11 cellular contexts compared by ENCODE assay signal in the genomic region with DNA sequence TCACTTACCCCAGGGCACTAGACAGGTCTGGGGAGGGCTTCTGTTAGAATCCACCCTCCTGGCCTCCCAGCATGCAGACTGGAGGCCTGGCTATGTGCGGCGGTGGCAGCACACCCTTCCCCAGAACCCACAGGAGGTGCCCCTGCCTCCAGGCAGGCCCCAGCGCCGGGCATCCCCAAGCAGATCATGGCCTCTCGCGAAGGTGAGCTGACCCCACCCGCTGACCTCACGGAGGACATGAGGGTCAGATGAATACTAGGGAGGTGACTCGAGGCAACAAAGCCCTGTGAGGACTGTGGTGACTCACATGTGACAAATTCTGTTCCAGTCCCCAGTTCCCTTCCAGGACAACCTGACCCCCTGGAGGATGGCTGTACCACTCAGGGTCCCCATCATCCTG. TPM values are rescaled to one million over a fixed set of nuclear protein-coding genes. Genes with fewer than 3 reads are reported as not detected.
"Had no signal": no experiment of that assay in that cellular context is flagged by ENCODE, and none has a peak within 500 bp of the region (broad histone marks: within the 10 kb centered on the region; RNA-seq: fewer than 3 reads in every experiment).

No MANE protein-coding gene starts in this region.

- H3K27ac ChIP-seq: colonic mucosa, spleen had no signal

- H3K36me3 ChIP-seq: colonic mucosa, spleen had no signal

- H3K9me3 Mint-ChIP-seq: activated T-helper 1 cell treated with anti-CD3 and anti-CD28 coated beads, Interleukin-12 subunit alpha, Interleukin-12 subunit beta, Interleukin-2, Interleukin-4 antibody, amounts not matched to agents 30 ng/mL and 10 ng/mL and 1 ng/mL, durations not matched to agents 14 hours and 24 hours and 36 hours; naive thymus-derived CD4-positive, alpha-beta T cell had no signal

- H3K9me3 ChIP-seq: colonic mucosa, spleen had no signal

- H3K27me3 Mint-ChIP-seq: naive thymus-derived CD4-positive, alpha-beta T cell had no signal

- H3K4me3 ChIP-seq: colonic mucosa, spleen had no signal

- H3K27ac Mint-ChIP-seq: naive thymus-derived CD4-positive, alpha-beta T cell had no signal

- H3K36me3 Mint-ChIP-seq: naive thymus-derived CD4-positive, alpha-beta T cell had no signal

- H3K4me3 Mint-ChIP-seq: activated T-helper 1 cell treated with anti-CD3 and anti-CD28 coated beads, Interleukin-12 subunit alpha, Interleukin-12 subunit beta, Interleukin-2, Interleukin-4 antibody, amounts not matched to agents 30 ng/mL and 10 ng/mL and 1 ng/mL, durations not matched to agents 14 hours and 24 hours and 36 hours; naive thymus-derived CD4-positive, alpha-beta T cell had no signal

- ATAC-seq: naive thymus-derived CD4-positive, alpha-beta T cell had no signal

- DNase-seq: activated naive CD4-positive, alpha-beta T cell; colonic mucosa; hippocampal formation; kidney glomerular epithelial cell; spleen had no signal

- H3K27me3 ChIP-seq: colonic mucosa, spleen had no signal

RNA-seq across cellular contexts. Expression of gene MAB21L4, which starts 1.9 kb away (rescaled TPM):
- total RNA-seq: activated T-helper 1 cell treated with anti-CD3 and anti-CD28 coated beads, Interleukin-12 subunit alpha, Interleukin-12 subunit beta, Interleukin-2, Interleukin-4 antibody, amounts not matched to agents 30 ng/mL and 10 ng/mL and 1 ng/mL, durations not matched to agents 14 hours and 24 hours and 36 hours; endothelial cell of umbilical vein; naive thymus-derived CD4-positive, alpha-beta T cell; right cardiac atrium; temporal lobe had no signal
- polyA plus RNA-seq: endothelial cell of umbilical vein; naive thymus-derived CD4-positive, alpha-beta T cell; right cardiac atrium had no signal

RNA-seq across cellular contexts. Expression of gene CROCC2, which starts 12.1 kb away (rescaled TPM):
- total RNA-seq: activated T-helper 1 cell treated with anti-CD3 and anti-CD28 coated beads, Interleukin-12 subunit alpha, Interleukin-12 subunit beta, Interleukin-2, Interleukin-4 antibody, amounts not matched to agents 30 ng/mL and 10 ng/mL and 1 ng/mL, durations not matched to agents 14 hours and 24 hours and 36 hours; endothelial cell of umbilical vein; temporal lobe had no signal
- polyA plus RNA-seq: endothelial cell of umbilical vein; naive thymus-derived CD4-positive, alpha-beta T cell; right cardiac atrium had no signal

RNA-seq across cellular contexts. Expression of gene AGXT, which starts 25.4 kb away (rescaled TPM):
- total RNA-seq: activated T-helper 1 cell treated with anti-CD3 and anti-CD28 coated beads, Interleukin-12 subunit alpha, Interleukin-12 subunit beta, Interleukin-2, Interleukin-4 antibody, amounts not matched to agents 30 ng/mL and 10 ng/mL and 1 ng/mL, durations not matched to agents 14 hours and 24 hours and 36 hours; endothelial cell of umbilical vein; lower leg skin; naive thymus-derived CD4-positive, alpha-beta T cell; right cardiac atrium; temporal lobe had no signal
- polyA plus RNA-seq: endothelial cell of umbilical vein; naive thymus-derived CD4-positive, alpha-beta T cell had no signal
